In the genomic region with DNA sequence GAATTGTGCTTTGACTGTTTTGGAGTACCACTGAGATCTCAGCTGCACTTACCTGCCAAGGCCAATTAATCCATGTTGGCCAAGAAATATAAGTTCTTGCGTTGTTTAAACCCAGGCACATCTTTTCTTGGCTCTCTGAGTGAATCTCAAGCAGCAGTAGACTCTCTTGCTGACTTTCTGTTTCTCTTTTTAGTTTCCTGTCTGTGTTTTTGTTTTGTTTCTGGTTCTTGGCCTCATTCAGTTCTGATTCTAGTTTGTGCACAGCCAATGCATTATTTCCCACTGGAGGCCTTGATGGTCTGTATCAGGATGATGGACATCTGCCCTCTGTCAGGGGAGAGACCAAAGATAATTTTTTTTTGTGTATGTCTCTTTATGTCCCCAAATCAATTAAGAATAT, we compare ENCODE assay signal across 15 cellular contexts.
"Had no signal": no experiment of that assay in that cellular context is flagged by ENCODE, and none has a peak within 500 bp of the region (broad histone marks: within the 10 kb centered on the region; RNA-seq: fewer than 3 reads in every experiment).

No MANE protein-coding gene starts in this region.

- H3K27ac ChIP-seq: body of pancreas, gastrocnemius medialis, hepatocyte, left ventricle myocardium inferior, suprapubic skin, upper lobe of left lung had no signal

- H3K4me3 ChIP-seq: body of pancreas, gastrocnemius medialis, hepatocyte, left ventricle myocardium inferior, suprapubic skin, upper lobe of left lung had no signal

- H3K36me3 ChIP-seq: gastrocnemius medialis, left ventricle myocardium inferior, suprapubic skin, upper lobe of left lung had no signal

- H3K4me1 ChIP-seq: gastrocnemius medialis, left ventricle myocardium inferior, suprapubic skin, upper lobe of left lung had no signal

- ATAC-seq: body of pancreas, gastrocnemius medialis, sciatic nerve had no signal

- H2AFZ ChIP-seq: hepatocyte had no signal

- DNase-seq: activated B cell treated with CpG ODN at 0.5 μM for 24 hours; activated CD4-positive, alpha-beta T cell treated with anti-CD3 and anti-CD28 coated beads, Interleukin-2, amount 10 ng/mL, durations not matched to agents 7 days and 5 days; activated naive CD4-positive, alpha-beta T cell treated with anti-CD3 and anti-CD28 coated beads, Interleukin-2, amount 10 ng/mL, durations not matched to agents 7 days and 5 days; body of pancreas; cortex of kidney; effector CD8-positive, alpha-beta T cell; gastrocnemius medialis; kidney; left ventricle myocardium inferior; nephron progenitor cell; stimulated activated naive CD4-positive, alpha-beta T cell treated with Interleukin-2 at 50 U/mL for 16 hours; upper lobe of left lung had no signal

- H3K4me2 ChIP-seq: hepatocyte had no signal

- H3K79me2 ChIP-seq: hepatocyte had no signal

- H3K9me3 ChIP-seq: body of pancreas, gastrocnemius medialis, left ventricle myocardium inferior, suprapubic skin, upper lobe of left lung had no signal

- H3K27me3 ChIP-seq: body of pancreas, gastrocnemius medialis, hepatocyte, suprapubic skin, upper lobe of left lung had no signal
